ENCODE assay signal across 8 cellular contexts in genomic region chr17:38799501-38800236, GRCh38. TPM values are rescaled to one million over a fixed set of nuclear protein-coding genes. Genes with fewer than 3 reads are reported as not detected.
DNase-seq lines count a peak whose midpoint lies in the region; ATAC-seq and TF ChIP-seq lines count a peak whose summit lies in the region.

Gene PIP4K2B (minus strand): TSS chr17:38799556. CDS start chr17:38799424, 132 bp downstream.

- H3K79me2 ChIP-seq in hepatocyte = peaks cover 43% of the 10 kb centered on the region

- H4K20me1 ChIP-seq in hepatocyte (ENCODE audit: insufficient read depth, poor library complexity, severe bottlenecking) = peaks cover 26% of the 10 kb centered on the region

- H3K4me2 ChIP-seq in hepatocyte = peak within 1 kb of the TSS; percentile 85

- DNase-seq in NCI-H2081 treated with DMSO at 0.1 percent for 48 hours (lab: John Stamatoyannopoulos, UW) = peak; percentile 89
- DNase-seq in T1000 (lab: John Stamatoyannopoulos, UW) = peak; percentile 97
- peak; percentile 99 for DNase-seq in astrocyte of the hippocampus (ENCODE audit: low read depth, low spot score)
- peak; percentile 98 for DNase-seq in hepatocyte (ENCODE audit: low spot score)
- peak; percentile 89 for DNase-seq in renal cortical epithelial cell (ENCODE audit: low read depth)
- DNase-seq in aorta = peak; percentile 98

- H3K27me3 ChIP-seq in hepatocyte = no peaks in the 10 kb centered on the region
- H3K27me3 ChIP-seq in aorta (ENCODE audit: control insufficient read depth in 1 of 2, insufficient read depth in 2 of 2, low read length in 1 of 2) = no peaks in the 10 kb centered on the region

- H3K36me3 ChIP-seq in hepatocyte (replicated peaks; ENCODE audit: insufficient read depth, low read depth) (no peaks in the 10 kb centered on the region), aorta (ENCODE audit: control insufficient read depth in 1 of 2, insufficient read depth in 2 of 2, low read length in 1 of 2) (peaks cover 1 to 11% of the 10 kb centered on the region in 2 donors)

- H3K9me3 ChIP-seq in hepatocyte (ENCODE audit: low read depth) (no peaks in the 10 kb centered on the region), aorta (ENCODE audit: control insufficient read depth, low read length) (no peaks in the 10 kb centered on the region)

- peaks cover 22% of the 10 kb centered on the region for H3K4me1 ChIP-seq in hepatocyte (ENCODE audit: insufficient read depth)
- peaks cover 0 to 7% of the 10 kb centered on the region in 2 donors for H3K4me1 ChIP-seq in aorta (ENCODE audit: control insufficient read depth in 1 of 2, insufficient read depth in 2 of 2, low read length in 2 of 2)

- under 1% methylated on average over 12 of the region's 76 CpGs for WGBS in hepatocyte (ENCODE audit: low lambda C conversion rate, missing lambda C conversion rate)
- 1% methylated on average over 44 to 76 of the region's 76 CpGs for WGBS in aorta, 2 donors

- intact Hi-C loops in aorta (cut with DNase I) = loop anchor here in 1 of 2 donors (2.0 to 5.0 kb wide), 2 partner anchors 47 to 53 kb away; partner anchors contain the start of genes PSMB3 and RPL23

- H3K27ac ChIP-seq in hepatocyte = peak within 1 kb of the TSS; percentile 100
- peak within 1 kb of the TSS; percentile 92 to 93 for H3K27ac ChIP-seq in aorta (ENCODE audit: low read depth in 1 of 2, low read length in 2 of 2)

- TF ChIP-seq CTCF in hepatocyte (IDR thresholded peaks at IDR 0.05; ENCODE audit: poor library complexity) = no peak

- ATAC-seq in GM18517 (IDR thresholded peaks at IDR 0.05; ENCODE audit: unreplicated experiment) (peak; percentile 89), HG03039 (IDR thresholded peaks at IDR 0.05; ENCODE audit: unreplicated experiment) (peak; percentile 78), aorta (ENCODE audit: low FRiP score) (peak; percentile 97)

- H3K4me3 ChIP-seq in hepatocyte (peak within 1 kb of the TSS; percentile 71), aorta (ENCODE audit: low read length in 2 of 2) (peak within 1 kb of the TSS; percentile 63 to 68)

- peak within 1 kb of the TSS; percentile 77 for H2AFZ ChIP-seq in hepatocyte

- no peaks in the 10 kb centered on the region for H3K9me2 ChIP-seq in hepatocyte (replicated peaks; ENCODE audit: insufficient read depth)

RNA-seq across cellular contexts. Expression of gene PIP4K2B, which starts in this region (rescaled TPM):
- total RNA-seq in hepatocyte (39.3 and 46.8 TPM in 2 replicates), renal cortical epithelial cell (51.6 and 74.6 TPM in 2 replicates), aorta (10 to 100 TPM; 32.4 to 48.4 TPM)
- polyA plus RNA-seq in hepatocyte (8.2 and 11.1 TPM in 2 replicates), aorta (10 to 100 TPM in 1 of 2 donors, 1 to 10 TPM in 1; 9.6 to 26.1 TPM)

Comparison
In these comparisons a context has a peak if more than half of its experiments do, and no peak if none do; other contexts are left out.
1. Peak in every context shown above with its lines: DNase-seq, ATAC-seq, H3K4me3 ChIP-seq and H3K27ac ChIP-seq.